9 cellular contexts compared by ENCODE assay signal in genomic region chr12:98894412-98895085, GRCh38.
DNase-seq lines count a peak whose midpoint lies in the region; ATAC-seq and TF ChIP-seq lines count a peak whose summit lies in the region.
"Had no signal": no experiment of that assay in that cellular context is flagged by ENCODE, and none has a peak within 500 bp of the region (broad histone marks: within the 10 kb centered on the region; RNA-seq: fewer than 3 reads in every experiment).

No MANE protein-coding gene starts in this region.

- H3K4me1 ChIP-seq in lower lobe of right lung (no peaks in the 10 kb centered on the region), tibial nerve (peaks cover 0 to 25% (median 3%) of the 10 kb centered on the region in 4 donors)

- H3K27ac ChIP-seq in lower lobe of right lung (no peak overlapping the region), tibial nerve (no peak overlapping the region)
- H3K27ac ChIP-seq: C4-2B had no signal

- DNase-seq in activated CD4-positive, alpha-beta T cell treated with anti-CD3 and anti-CD28 coated beads for 48 hours: peak; percentile 6
- no peak for DNase-seq in activated CD4-positive, alpha-beta T cell treated with anti-CD3 and anti-CD28 coated beads for 4 hours
- peak in 40 of 56 donors; percentile 33 to 83 (median 62) for DNase-seq in amygdala (lab: John Stamatoyannopoulos, UW)
- no peak for DNase-seq in lower lobe of right lung
- no peak for DNase-seq in tibial nerve (ENCODE audit: low spot score in 2 of 2)
- DNase-seq in activated CD4-positive, alpha-beta T cell treated with anti-CD3 and anti-CD28 coated beads for 1 hour: no peak

- peak overlapping the region; percentile 19 for H3K4me3 ChIP-seq in lower lobe of right lung
- peak overlapping the region in 3 of 4 donors; percentile 20 to 47 (median 31) for H3K4me3 ChIP-seq in tibial nerve

- no peaks in the 10 kb centered on the region for H3K36me3 ChIP-seq in lower lobe of right lung
- H3K36me3 ChIP-seq in tibial nerve: no peaks in the 10 kb centered on the region

- H3K9me3 ChIP-seq in lower lobe of right lung: no peaks in the 10 kb centered on the region
- no peaks in the 10 kb centered on the region for H3K9me3 ChIP-seq in tibial nerve

- intact Hi-C loops in lower lobe of right lung (cut with DNase I): no loop called here

- 1% methylated on average over 14 to 22 of the region's 96 CpGs for WGBS in tibial nerve, 2 donors

- TF ChIP-seq CTCF in lower lobe of right lung (IDR thresholded peaks at IDR 0.05): no peak
- TF ChIP-seq CTCF in tibial nerve (IDR thresholded peaks at IDR 0.05): no peak

- ATAC-seq in lower lobe of right lung (no peak), GM19397 (IDR thresholded peaks at IDR 0.05; ENCODE audit: unreplicated experiment) (no peak), HG02840 (IDR thresholded peaks at IDR 0.05; ENCODE audit: low FRiP score, unreplicated experiment) (no peak)

- peaks cover 49% of the 10 kb centered on the region for H3K27me3 ChIP-seq in lower lobe of right lung (ENCODE audit: low read depth)
- peaks cover 0 to 36% of the 10 kb centered on the region in 2 donors for H3K27me3 ChIP-seq in tibial nerve

- no peak for TF ChIP-seq POLR2A in tibial nerve (IDR thresholded peaks at IDR 0.05)

- no peak for TF ChIP-seq EP300 in tibial nerve (IDR thresholded peaks at IDR 0.05)

Comparison
In these comparisons a context has a peak if more than half of its experiments do, and no peak if none do; other contexts are left out.
1. DNase-seq: peak in activated CD4-positive, alpha-beta T cell treated with anti-CD3 and anti-CD28 coated beads for 48 hours (single experiment) and amygdala (40 of 56); none in activated CD4-positive, alpha-beta T cell treated with anti-CD3 and anti-CD28 coated beads for 4 hours (0 of 2), lower lobe of right lung (single experiment), tibial nerve (0 of 2) and activated CD4-positive, alpha-beta T cell treated with anti-CD3 and anti-CD28 coated beads for 1 hour (single experiment).